ENCODE assay signal across 18 cellular contexts in the genomic region with DNA sequence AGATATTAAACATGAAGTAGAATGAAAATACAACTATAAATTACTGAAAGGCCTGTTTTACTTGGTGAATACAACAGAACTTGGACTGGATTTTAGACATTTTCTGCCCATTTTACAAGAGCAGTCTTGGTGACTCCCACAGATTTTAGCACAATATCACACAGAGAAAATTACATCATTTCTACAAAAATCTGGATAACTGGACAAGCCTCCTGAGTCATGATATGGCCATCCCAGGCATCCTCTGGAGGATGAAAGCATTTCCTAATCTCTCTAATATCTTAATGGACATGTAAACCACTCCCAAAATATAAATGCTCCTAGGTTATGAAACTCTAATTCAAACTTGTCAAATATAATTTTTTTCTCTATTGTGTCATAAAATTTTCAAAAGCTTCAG.
"Had no signal": no experiment of that assay in that cellular context is flagged by ENCODE, and none has a peak within 500 bp of the region (broad histone marks: within the 10 kb centered on the region; RNA-seq: fewer than 3 reads in every experiment).

No MANE protein-coding gene starts in this region.

- H3K9me3 ChIP-seq: body of pancreas, colonic mucosa, tibial nerve, vagina had no signal

- H3K4me1 ChIP-seq: body of pancreas, colonic mucosa, tibial nerve had no signal

- H3K4me3 ChIP-seq: body of pancreas, colonic mucosa, mucosa of descending colon, tibial nerve, vagina had no signal

- ATAC-seq: activated CD8-positive, alpha-beta T cell treated with anti-CD3 and anti-CD28 coated beads for 36 hours; activated T-cell treated with anti-CD3 and anti-CD28 coated beads, Interleukin-2, amount 50 U/mL, for 4 hours; body of pancreas; left ventricle myocardium superior; mucosa of descending colon; naive thymus-derived CD4-positive, alpha-beta T cell; stimulated activated naive B cell treated with anti-CD40 and anti-IgM and Interleukin-4, amounts not matched to agents 10 μg/mL and 1 μg/mL and 100 μg/mL, for 72 hours had no signal

- H3K27ac ChIP-seq: body of pancreas, colonic mucosa, tibial nerve, vagina had no signal

- H3K36me3 ChIP-seq: colonic mucosa, tibial nerve, vagina had no signal

- DNase-seq: activated CD4-positive, alpha-beta T cell treated with anti-CD3 and anti-CD28 coated beads for 4 hours; activated CD8-positive, alpha-beta T cell treated with anti-CD3 and anti-CD28 coated beads for 36 hours; activated effector memory CD4-positive, alpha-beta T cell treated with Interleukin-2 at 50 U/mL for 16 hours; activated T-cell treated with anti-CD3 and anti-CD28 coated beads, Interleukin-2, amount 50 U/mL, for 4 hours; amygdala; body of pancreas; central memory CD4-positive, alpha-beta T cell; colonic mucosa; effector CD8-positive, alpha-beta T cell; hippocampal formation; left ventricle myocardium superior; mucosa of descending colon; naive thymus-derived CD4-positive, alpha-beta T cell; retina; stimulated activated CD4-positive, alpha-beta T cell treated with anti-CD3 and anti-CD28 coated beads, Interleukin-4, amount 100 ng/mL, for 1 hour; stimulated activated naive B cell treated with anti-CD40 and anti-IgM and Interleukin-4, amounts not matched to agents 10 μg/mL and 1 μg/mL and 100 μg/mL, for 72 hours had no signal

- H3K27me3 ChIP-seq: body of pancreas, colonic mucosa, tibial nerve, vagina had no signal
